ENCODE assay signal across 1 cellular context in the genomic region with DNA sequence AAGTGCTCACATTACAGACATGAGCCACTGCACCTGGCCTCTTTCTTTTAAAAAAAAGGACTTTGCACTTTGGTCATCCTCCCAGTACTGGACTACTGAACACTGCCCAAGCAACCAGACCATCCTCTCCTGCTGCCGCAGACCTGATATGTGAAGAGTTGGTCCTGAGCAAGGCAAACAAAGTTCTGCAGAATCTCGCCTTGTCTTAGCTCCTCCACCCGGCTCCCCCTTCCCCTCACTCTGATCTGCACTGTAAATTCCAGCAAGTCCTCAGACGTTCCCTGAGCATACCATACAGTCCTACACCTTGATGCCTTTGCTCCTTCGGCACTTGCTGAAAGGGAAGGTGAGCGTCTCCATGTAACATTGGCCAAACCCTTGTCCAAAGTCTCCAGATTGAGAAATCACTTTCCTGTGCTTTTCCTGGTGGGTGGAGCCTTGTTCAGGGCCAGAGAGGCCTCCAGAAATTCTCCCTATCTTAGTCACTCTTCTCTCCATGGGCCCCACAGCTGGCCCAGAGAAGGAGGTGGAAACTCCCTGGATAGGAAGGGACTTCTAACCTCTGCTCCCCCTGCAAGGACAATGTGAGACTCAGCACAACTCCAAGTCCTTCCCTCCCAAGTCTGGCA.
TF ChIP-seq lines count a peak whose summit lies in the region.

No MANE protein-coding gene starts in this region.

TF ChIP-seq in HepG2, 621 proteins besides CTCF, POLR2A, EP300 and RAD21 (continued from another document and continues in another):
- TF ChIP-seq, protein P1, sequence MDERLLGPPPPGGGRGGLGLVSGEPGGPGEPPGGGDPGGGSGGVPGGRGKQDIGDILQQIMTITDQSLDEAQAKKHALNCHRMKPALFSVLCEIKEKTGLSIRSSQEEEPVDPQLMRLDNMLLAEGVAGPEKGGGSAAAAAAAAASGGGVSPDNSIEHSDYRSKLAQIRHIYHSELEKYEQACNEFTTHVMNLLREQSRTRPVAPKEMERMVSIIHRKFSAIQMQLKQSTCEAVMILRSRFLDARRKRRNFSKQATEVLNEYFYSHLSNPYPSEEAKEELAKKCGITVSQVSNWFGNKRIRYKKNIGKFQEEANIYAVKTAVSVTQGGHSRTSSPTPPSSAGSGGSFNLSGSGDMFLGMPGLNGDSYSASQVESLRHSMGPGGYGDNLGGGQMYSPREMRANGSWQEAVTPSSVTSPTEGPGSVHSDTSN (CRISPR knock-in tag; IDR thresholded peaks at IDR 0.05) = no peak
- peak; percentile 54; the same call in 1 of the 2 replicates for TF ChIP-seq HMG20A (CRISPR knock-in tag; IDR thresholded peaks at IDR 0.05; ENCODE audit: borderline replicate concordance)
- TF ChIP-seq, protein P2, sequence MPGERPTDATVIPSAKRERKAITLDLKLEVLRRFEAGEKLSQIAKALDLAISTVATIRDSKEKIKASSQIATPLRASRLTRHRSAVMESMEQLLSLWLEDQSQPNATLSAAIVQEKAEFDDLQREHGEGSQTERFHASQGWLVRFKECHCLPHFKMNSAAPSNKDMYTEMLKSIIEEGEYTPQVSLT (CRISPR knock-in tag; IDR thresholded peaks at IDR 0.05; ENCODE audit: borderline replicate concordance, low read depth) = no peak
- TF ChIP-seq BHLHE40 (IDR thresholded peaks at IDR 0.05; ENCODE audit: low read length) = no peak
- TF ChIP-seq CEBPG (CRISPR knock-in tag; IDR thresholded peaks at IDR 0.05) = peak; percentile 87
- TF ChIP-seq, protein P3, sequence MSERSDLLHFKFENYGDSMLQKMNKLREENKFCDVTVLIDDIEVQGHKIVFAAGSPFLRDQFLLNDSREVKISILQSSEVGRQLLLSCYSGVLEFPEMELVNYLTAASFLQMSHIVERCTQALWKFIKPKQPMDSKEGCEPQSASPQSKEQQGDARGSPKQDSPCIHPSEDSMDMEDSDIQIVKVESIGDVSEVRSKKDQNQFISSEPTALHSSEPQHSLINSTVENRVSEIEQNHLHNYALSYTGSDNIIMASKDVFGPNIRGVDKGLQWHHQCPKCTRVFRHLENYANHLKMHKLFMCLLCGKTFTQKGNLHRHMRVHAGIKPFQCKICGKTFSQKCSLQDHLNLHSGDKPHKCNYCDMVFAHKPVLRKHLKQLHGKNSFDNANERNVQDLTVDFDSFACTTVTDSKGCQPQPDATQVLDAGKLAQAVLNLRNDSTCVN (CRISPR knock-in tag; IDR thresholded peaks at IDR 0.05; ENCODE audit: borderline replicate concordance) = no peak; the same call in 1 of the 2 replicates
- peak; percentile 28; the same call in 1 of the 2 replicates for TF ChIP-seq ZFX (CRISPR knock-in tag; IDR thresholded peaks at IDR 0.05; ENCODE audit: low read depth)
- TF ChIP-seq NFRKB (IDR thresholded peaks at IDR 0.05) = no peak
- TF ChIP-seq ZNF44 (CRISPR knock-in tag; IDR thresholded peaks at IDR 0.05) = 0 out of 2 replicates have a peak, but pooled peaks have one; percentile 63
- no peak for TF ChIP-seq EEA1 (CRISPR knock-in tag; IDR thresholded peaks at IDR 0.05; ENCODE audit: borderline replicate concordance)
- TF ChIP-seq ZNF660 (CRISPR knock-in tag; IDR thresholded peaks at IDR 0.05; ENCODE audit: borderline replicate concordance, low read depth) = no peak
- TF ChIP-seq ZNF230 (CRISPR knock-in tag; IDR thresholded peaks at IDR 0.05) = no peak
- no peak for TF ChIP-seq IKZF1 (IDR thresholded peaks at IDR 0.05)
- no peak for TF ChIP-seq KAT2B (IDR thresholded peaks at IDR 0.05; ENCODE audit: borderline replicate concordance, low read depth, low read length)
- no peak for TF ChIP-seq ZNF878 (CRISPR knock-in tag; IDR thresholded peaks at IDR 0.05)
- no peak for TF ChIP-seq ZNF160 (CRISPR knock-in tag; IDR thresholded peaks at IDR 0.05)
- TF ChIP-seq RELA (CRISPR knock-in tag; IDR thresholded peaks at IDR 0.05) = no peak
- TF ChIP-seq, protein P4, sequence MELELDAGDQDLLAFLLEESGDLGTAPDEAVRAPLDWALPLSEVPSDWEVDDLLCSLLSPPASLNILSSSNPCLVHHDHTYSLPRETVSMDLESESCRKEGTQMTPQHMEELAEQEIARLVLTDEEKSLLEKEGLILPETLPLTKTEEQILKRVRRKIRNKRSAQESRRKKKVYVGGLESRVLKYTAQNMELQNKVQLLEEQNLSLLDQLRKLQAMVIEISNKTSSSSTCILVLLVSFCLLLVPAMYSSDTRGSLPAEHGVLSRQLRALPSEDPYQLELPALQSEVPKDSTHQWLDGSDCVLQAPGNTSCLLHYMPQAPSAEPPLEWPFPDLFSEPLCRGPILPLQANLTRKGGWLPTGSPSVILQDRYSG (CRISPR knock-in tag; IDR thresholded peaks at IDR 0.05) = no peak
- no peak for TF ChIP-seq ZNF557 (CRISPR knock-in tag; IDR thresholded peaks at IDR 0.05)
- TF ChIP-seq, protein P5, sequence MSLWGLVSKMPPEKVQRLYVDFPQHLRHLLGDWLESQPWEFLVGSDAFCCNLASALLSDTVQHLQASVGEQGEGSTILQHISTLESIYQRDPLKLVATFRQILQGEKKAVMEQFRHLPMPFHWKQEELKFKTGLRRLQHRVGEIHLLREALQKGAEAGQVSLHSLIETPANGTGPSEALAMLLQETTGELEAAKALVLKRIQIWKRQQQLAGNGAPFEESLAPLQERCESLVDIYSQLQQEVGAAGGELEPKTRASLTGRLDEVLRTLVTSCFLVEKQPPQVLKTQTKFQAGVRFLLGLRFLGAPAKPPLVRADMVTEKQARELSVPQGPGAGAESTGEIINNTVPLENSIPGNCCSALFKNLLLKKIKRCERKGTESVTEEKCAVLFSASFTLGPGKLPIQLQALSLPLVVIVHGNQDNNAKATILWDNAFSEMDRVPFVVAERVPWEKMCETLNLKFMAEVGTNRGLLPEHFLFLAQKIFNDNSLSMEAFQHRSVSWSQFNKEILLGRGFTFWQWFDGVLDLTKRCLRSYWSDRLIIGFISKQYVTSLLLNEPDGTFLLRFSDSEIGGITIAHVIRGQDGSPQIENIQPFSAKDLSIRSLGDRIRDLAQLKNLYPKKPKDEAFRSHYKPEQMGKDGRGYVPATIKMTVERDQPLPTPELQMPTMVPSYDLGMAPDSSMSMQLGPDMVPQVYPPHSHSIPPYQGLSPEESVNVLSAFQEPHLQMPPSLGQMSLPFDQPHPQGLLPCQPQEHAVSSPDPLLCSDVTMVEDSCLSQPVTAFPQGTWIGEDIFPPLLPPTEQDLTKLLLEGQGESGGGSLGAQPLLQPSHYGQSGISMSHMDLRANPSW (CRISPR knock-in tag; IDR thresholded peaks at IDR 0.05; ENCODE audit: borderline replicate concordance) = no peak
- TF ChIP-seq, protein P6, sequence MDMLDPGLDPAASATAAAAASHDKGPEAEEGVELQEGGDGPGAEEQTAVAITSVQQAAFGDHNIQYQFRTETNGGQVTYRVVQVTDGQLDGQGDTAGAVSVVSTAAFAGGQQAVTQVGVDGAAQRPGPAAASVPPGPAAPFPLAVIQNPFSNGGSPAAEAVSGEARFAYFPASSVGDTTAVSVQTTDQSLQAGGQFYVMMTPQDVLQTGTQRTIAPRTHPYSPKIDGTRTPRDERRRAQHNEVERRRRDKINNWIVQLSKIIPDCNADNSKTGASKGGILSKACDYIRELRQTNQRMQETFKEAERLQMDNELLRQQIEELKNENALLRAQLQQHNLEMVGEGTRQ (IDR thresholded peaks at IDR 0.05; ENCODE audit: low read depth, low read length) = no peak
- TF ChIP-seq, protein P6 (CRISPR knock-in tag; IDR thresholded peaks at IDR 0.05; ENCODE audit: borderline replicate concordance) = no peak
- TF ChIP-seq, protein P7, sequence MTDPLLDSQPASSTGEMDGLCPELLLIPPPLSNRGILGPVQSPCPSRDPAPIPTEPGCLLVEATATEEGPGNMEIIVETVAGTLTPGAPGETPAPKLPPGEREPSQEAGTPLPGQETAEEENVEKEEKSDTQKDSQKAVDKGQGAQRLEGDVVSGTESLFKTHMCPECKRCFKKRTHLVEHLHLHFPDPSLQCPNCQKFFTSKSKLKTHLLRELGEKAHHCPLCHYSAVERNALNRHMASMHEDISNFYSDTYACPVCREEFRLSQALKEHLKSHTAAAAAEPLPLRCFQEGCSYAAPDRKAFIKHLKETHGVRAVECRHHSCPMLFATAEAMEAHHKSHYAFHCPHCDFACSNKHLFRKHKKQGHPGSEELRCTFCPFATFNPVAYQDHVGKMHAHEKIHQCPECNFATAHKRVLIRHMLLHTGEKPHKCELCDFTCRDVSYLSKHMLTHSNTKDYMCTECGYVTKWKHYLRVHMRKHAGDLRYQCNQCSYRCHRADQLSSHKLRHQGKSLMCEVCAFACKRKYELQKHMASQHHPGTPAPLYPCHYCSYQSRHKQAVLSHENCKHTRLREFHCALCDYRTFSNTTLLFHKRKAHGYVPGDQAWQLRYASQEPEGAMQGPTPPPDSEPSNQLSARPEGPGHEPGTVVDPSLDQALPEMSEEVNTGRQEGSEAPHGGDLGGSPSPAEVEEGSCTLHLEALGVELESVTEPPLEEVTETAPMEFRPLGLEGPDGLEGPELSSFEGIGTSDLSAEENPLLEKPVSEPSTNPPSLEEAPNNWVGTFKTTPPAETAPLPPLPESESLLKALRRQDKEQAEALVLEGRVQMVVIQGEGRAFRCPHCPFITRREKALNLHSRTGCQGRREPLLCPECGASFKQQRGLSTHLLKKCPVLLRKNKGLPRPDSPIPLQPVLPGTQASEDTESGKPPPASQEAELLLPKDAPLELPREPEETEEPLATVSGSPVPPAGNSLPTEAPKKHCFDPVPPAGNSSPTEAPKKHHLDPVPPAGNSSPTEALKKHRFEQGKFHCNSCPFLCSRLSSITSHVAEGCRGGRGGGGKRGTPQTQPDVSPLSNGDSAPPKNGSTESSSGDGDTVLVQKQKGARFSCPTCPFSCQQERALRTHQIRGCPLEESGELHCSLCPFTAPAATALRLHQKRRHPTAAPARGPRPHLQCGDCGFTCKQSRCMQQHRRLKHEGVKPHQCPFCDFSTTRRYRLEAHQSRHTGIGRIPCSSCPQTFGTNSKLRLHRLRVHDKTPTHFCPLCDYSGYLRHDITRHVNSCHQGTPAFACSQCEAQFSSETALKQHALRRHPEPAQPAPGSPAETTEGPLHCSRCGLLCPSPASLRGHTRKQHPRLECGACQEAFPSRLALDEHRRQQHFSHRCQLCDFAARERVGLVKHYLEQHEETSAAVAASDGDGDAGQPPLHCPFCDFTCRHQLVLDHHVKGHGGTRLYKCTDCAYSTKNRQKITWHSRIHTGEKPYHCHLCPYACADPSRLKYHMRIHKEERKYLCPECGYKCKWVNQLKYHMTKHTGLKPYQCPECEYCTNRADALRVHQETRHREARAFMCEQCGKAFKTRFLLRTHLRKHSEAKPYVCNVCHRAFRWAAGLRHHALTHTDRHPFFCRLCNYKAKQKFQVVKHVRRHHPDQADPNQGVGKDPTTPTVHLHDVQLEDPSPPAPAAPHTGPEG (CRISPR knock-in tag; IDR thresholded peaks at IDR 0.05) = 0 out of 2 replicates have a peak, but pooled peaks have one; percentile 48
- TF ChIP-seq HES4 (CRISPR knock-in tag; IDR thresholded peaks at IDR 0.05; ENCODE audit: borderline replicate concordance) = no peak
- TF ChIP-seq ZBTB38 (CRISPR knock-in tag; IDR thresholded peaks at IDR 0.05) = no peak; the same call in 1 of the 2 replicates
- TF ChIP-seq ATF7 (IDR thresholded peaks at IDR 0.05) = no peak
- TF ChIP-seq ATF7 (CRISPR knock-in tag; IDR thresholded peaks at IDR 0.05) = no peak
- no peak for TF ChIP-seq SAFB2 (CRISPR knock-in tag; IDR thresholded peaks at IDR 0.05; ENCODE audit: borderline replicate concordance, low read depth)
- TF ChIP-seq, protein P8, sequence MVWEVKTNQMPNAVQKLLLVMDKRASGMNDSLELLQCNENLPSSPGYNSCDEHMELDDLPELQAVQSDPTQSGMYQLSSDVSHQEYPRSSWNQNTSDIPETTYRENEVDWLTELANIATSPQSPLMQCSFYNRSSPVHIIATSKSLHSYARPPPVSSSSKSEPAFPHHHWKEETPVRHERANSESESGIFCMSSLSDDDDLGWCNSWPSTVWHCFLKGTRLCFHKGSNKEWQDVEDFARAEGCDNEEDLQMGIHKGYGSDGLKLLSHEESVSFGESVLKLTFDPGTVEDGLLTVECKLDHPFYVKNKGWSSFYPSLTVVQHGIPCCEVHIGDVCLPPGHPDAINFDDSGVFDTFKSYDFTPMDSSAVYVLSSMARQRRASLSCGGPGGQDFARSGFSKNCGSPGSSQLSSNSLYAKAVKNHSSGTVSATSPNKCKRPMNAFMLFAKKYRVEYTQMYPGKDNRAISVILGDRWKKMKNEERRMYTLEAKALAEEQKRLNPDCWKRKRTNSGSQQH (CRISPR knock-in tag; IDR thresholded peaks at IDR 0.05; ENCODE audit: low read depth) = no peak
- TF ChIP-seq PCBP1 (IDR thresholded peaks at IDR 0.05; ENCODE audit: borderline replicate concordance, low read depth, low read length) = no peak
- no peak for TF ChIP-seq ZNF30 (CRISPR knock-in tag; IDR thresholded peaks at IDR 0.05)
- no peak for TF ChIP-seq ZFP36L2 (CRISPR knock-in tag; IDR thresholded peaks at IDR 0.05)
- TF ChIP-seq ZFP37 (CRISPR knock-in tag; IDR thresholded peaks at IDR 0.05; ENCODE audit: borderline replicate concordance) = no peak
- TF ChIP-seq POLR2AphosphoS5 (IDR thresholded peaks at IDR 0.05; ENCODE audit: low read depth, low read length) = no peak
- TF ChIP-seq, protein P9, sequence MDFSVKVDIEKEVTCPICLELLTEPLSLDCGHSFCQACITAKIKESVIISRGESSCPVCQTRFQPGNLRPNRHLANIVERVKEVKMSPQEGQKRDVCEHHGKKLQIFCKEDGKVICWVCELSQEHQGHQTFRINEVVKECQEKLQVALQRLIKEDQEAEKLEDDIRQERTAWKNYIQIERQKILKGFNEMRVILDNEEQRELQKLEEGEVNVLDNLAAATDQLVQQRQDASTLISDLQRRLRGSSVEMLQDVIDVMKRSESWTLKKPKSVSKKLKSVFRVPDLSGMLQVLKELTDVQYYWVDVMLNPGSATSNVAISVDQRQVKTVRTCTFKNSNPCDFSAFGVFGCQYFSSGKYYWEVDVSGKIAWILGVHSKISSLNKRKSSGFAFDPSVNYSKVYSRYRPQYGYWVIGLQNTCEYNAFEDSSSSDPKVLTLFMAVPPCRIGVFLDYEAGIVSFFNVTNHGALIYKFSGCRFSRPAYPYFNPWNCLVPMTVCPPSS (IDR thresholded peaks at IDR 0.05) = no peak
- peak; percentile 55; the same call in 1 of the 2 replicates for TF ChIP-seq SPEN (CRISPR knock-in tag; IDR thresholded peaks at IDR 0.05; ENCODE audit: low read depth)
- TF ChIP-seq JARID2 (CRISPR knock-in tag; IDR thresholded peaks at IDR 0.05; ENCODE audit: insufficient replicate concordance) = no peak
- TF ChIP-seq, protein P10, sequence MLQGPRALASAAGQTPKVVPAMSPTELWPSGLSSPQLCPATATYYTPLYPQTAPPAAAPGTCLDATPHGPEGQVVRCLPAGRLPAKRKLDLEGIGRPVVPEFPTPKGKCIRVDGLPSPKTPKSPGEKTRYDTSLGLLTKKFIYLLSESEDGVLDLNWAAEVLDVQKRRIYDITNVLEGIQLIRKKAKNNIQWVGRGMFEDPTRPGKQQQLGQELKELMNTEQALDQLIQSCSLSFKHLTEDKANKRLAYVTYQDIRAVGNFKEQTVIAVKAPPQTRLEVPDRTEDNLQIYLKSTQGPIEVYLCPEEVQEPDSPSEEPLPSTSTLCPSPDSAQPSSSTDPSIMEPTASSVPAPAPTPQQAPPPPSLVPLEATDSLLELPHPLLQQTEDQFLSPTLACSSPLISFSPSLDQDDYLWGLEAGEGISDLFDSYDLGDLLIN (CRISPR knock-in tag; IDR thresholded peaks at IDR 0.05; ENCODE audit: borderline replicate concordance) = no peak
- TF ChIP-seq ZNF232 (CRISPR knock-in tag; IDR thresholded peaks at IDR 0.05; ENCODE audit: borderline replicate concordance) = no peak
